Comparison of ENCODE assay signal across 17 cellular contexts in the genomic region with DNA sequence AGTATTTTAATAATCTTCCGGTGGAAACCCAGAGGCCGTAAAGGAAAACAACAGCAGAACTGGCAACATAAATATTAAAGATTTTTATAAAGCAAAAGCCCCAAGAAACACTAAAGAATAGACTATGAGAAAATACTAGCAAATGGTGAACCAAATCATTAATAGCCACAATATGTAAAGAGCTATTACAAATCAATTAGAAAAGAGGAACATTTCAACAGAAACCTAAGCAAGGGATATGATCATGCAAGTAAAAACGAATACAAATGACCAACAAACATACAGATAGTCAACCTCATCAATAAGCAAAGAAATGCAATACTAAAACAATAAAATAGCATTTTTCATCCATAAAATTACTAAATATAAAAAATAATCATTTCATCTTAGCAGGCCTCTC.
"Had no signal": no experiment of that assay in that cellular context is flagged by ENCODE, and none has a peak within 500 bp of the region (broad histone marks: within the 10 kb centered on the region; RNA-seq: fewer than 3 reads in every experiment).

No MANE protein-coding gene starts in this region.

- ATAC-seq: left colon; left ventricle myocardium superior; natural killer cell treated with Interleukin-12 subunit alpha and Interleukin-12 subunit beta and Interleukin-15 and Interleukin-18, amount 100 ng/mL, for 72 hours; right cardiac atrium; upper lobe of right lung had no signal

- H3K9ac ChIP-seq: neural progenitor cell had no signal

- H3K27me3 ChIP-seq: neural progenitor cell, ovary, testis, tibial nerve, upper lobe of right lung, vagina had no signal

- DNase-seq: effector CD4-positive, alpha-beta T cell; foreskin melanocyte; head of caudate nucleus; hippocampal formation; left colon; left ventricle myocardium superior; nucleus accumbens; ovary; right cardiac atrium; stimulated activated CD4-positive, alpha-beta T cell treated with anti-CD3 and anti-CD28 coated beads, Interleukin-2, amount 100 ng/mL, for 48 hours; upper lobe of right lung had no signal

- H3K4me2 ChIP-seq: neural progenitor cell had no signal

- H3K27ac ChIP-seq: neural progenitor cell, ovary, testis, upper lobe of right lung, vagina had no signal

- H3K9me3 ChIP-seq: testis, upper lobe of right lung, vagina had no signal

- H3K4me3 ChIP-seq: lung, neural progenitor cell, ovary, testis, tibial nerve, upper lobe of right lung, vagina had no signal

- H2AFZ ChIP-seq: neural progenitor cell had no signal

- H3K36me3 ChIP-seq: ovary, upper lobe of right lung, vagina had no signal
